Comparison of ENCODE assay signal across 12 cellular contexts in genomic region chr14:68306265-68306933, GRCh38.
A peak's percentile ranks its signal among the peaks of the same experiment; 100 is the strongest.
DNase-seq lines count a peak whose midpoint lies in the region; ATAC-seq and FAIRE-seq lines count a peak whose summit lies in the region.
"Had no signal": no experiment of that assay in that cellular context is flagged by ENCODE, and none has a peak within 500 bp of the region (broad histone marks: within the 10 kb centered on the region; RNA-seq: fewer than 3 reads in every experiment).

No MANE protein-coding gene starts in this region.

- H3K27me3 ChIP-seq in esophagus (ENCODE audit: control insufficient read depth in 1 of 2, insufficient read depth in 2 of 2, low read length in 2 of 2) (no peaks in the 10 kb centered on the region), HAP-1 (ENCODE audit: low read depth) (no peaks in the 10 kb centered on the region)
- H3K27me3 ChIP-seq: heart left ventricle had no signal

- WGBS in esophagus, 2 donors: 72 to 85% methylated on average over 4 of the region's 4 CpGs

- DNase-seq in DMS53 (lab: John Stamatoyannopoulos, UW): peak; percentile 25
- DNase-seq in DMS53 treated with DMSO at 0.1 percent for 48 hours (lab: John Stamatoyannopoulos, UW; ENCODE audit: unreplicated experiment): no peak
- no peak for DNase-seq in urothelium cell line (ENCODE audit: low spot score)
- DNase-seq in Ammon's horn (ENCODE audit: low spot score): no peak
- no peak for DNase-seq in HAP-1 (ENCODE audit: low spot score in 2 of 2)
- DNase-seq: 8988T; activated CD4-positive, alpha-beta T cell treated with anti-CD3 and anti-CD28 coated beads, Interleukin-2, amount 50 U/mL, for 1 hour; heart left ventricle; nucleus accumbens had no signal

- peak; percentile 91 for FAIRE-seq in urothelium cell line (lab: Jason Lieb, UNC)

- ATAC-seq in HG03066 (IDR thresholded peaks at IDR 0.05; ENCODE audit: low read depth, unreplicated experiment) (peak; percentile 59), HG02884 (IDR thresholded peaks at IDR 0.05; ENCODE audit: unreplicated experiment) (no peak)

- no peaks in the 10 kb centered on the region for H3K36me3 ChIP-seq in esophagus (ENCODE audit: control insufficient read depth in 2 of 2, insufficient read depth in 2 of 2, low read length in 1 of 2)
- no peaks in the 10 kb centered on the region for H3K36me3 ChIP-seq in HAP-1 (replicated peaks)
- H3K36me3 ChIP-seq: heart left ventricle had no signal

- in situ Hi-C loops in HAP-1 (cut with MboI; ENCODE audit: low sequenced_read_pairs): no loop called here

- H3K4me3 ChIP-seq in esophagus (ENCODE audit: low read depth in 1 of 2, low read length in 2 of 2) (no peak overlapping the region), HAP-1 (no peak overlapping the region)
- H3K4me3 ChIP-seq: heart left ventricle had no signal

- peak overlapping the region; percentile 31 to 39 for H3K27ac ChIP-seq in esophagus (ENCODE audit: low read depth in 2 of 2, low read length in 1 of 2)

- H3K9me3 ChIP-seq in esophagus (ENCODE audit: control insufficient read depth in 2 of 2, insufficient read depth in 1 of 2, low read depth in 1 of 2, low read length in 1 of 2) (no peaks in the 10 kb centered on the region), HAP-1 (no peaks in the 10 kb centered on the region)

- H3K4me1 ChIP-seq in esophagus (ENCODE audit: control insufficient read depth in 2 of 2, insufficient read depth in 2 of 2, low read length in 1 of 2): no peaks in the 10 kb centered on the region
- H3K4me1 ChIP-seq in HAP-1: no peaks in the 10 kb centered on the region
